ENCODE assay signal across 17 cellular contexts in genomic region chr18:48785686-48786470, GRCh38.
DNase-seq lines count a peak whose midpoint lies in the region; ATAC-seq, FAIRE-seq and TF ChIP-seq lines count a peak whose summit lies in the region.
"Had no signal": no experiment of that assay in that cellular context is flagged by ENCODE, and none has a peak within 500 bp of the region (broad histone marks: within the 10 kb centered on the region; RNA-seq: fewer than 3 reads in every experiment).

No MANE protein-coding gene starts in this region.

- TF ChIP-seq CTCF in right lobe of liver (IDR thresholded peaks at IDR 0.05) (no peak), HepG2 (CRISPR knock-in tag; IDR thresholded peaks at IDR 0.05) (no peak), RWPE2 (IDR thresholded peaks at IDR 0.05; ENCODE audit: poor library complexity, severe bottlenecking) (no peak), GM13977 (IDR thresholded peaks at IDR 0.05; ENCODE audit: extremely low read depth, insufficient read depth, missing control alignments) (no peak), neural progenitor cell (IDR thresholded peaks at IDR 0.05) (no peak)

- no peaks in the 10 kb centered on the region for H3K36me3 Mint-ChIP-seq in memory B cell
- peaks cover 9% of the 10 kb centered on the region for H3K36me3 Mint-ChIP-seq in neural progenitor cell

- H3K27ac Mint-ChIP-seq in memory B cell (peak overlapping the region; percentile 80), neural progenitor cell (no peak overlapping the region)

- H3F3A ChIP-seq in neural progenitor cell (ENCODE audit: low read depth), result no peaks in the 10 kb centered on the region

- ATAC-seq in right lobe of liver, result no peak
- ATAC-seq in HepG2, result no peak
- ATAC-seq in RWPE2 (ENCODE audit: low read depth), result no peak
- ATAC-seq in memory B cell (ENCODE audit: low read depth), result no peak
- ATAC-seq in GM21447 (IDR thresholded peaks at IDR 0.05; ENCODE audit: unreplicated experiment), result no peak

- POLR2A ChIA-PET in HepG2 (lab: Yijun Ruan, JAX), result no interaction called here

- H2AFZ ChIP-seq in HepG2 (ENCODE audit: low read length) (no peak overlapping the region), neural progenitor cell (replicated peaks) (no peak overlapping the region)
- H2AFZ ChIP-seq: GM23248 had no signal

- TF ChIP-seq EP300 in HepG2 (IDR thresholded peaks at IDR 0.05; ENCODE audit: low read depth in 2 of 2, low read length in 2 of 2) (no peak), HepG2 (CRISPR knock-in tag; IDR thresholded peaks at IDR 0.05; ENCODE audit: borderline replicate concordance) (no peak)

- H3K9me3 ChIP-seq in right lobe of liver (no peaks in the 10 kb centered on the region), HepG2 (ENCODE audit: low read length) (no peaks in the 10 kb centered on the region), RWPE2 (ENCODE audit: severe bottlenecking) (no peaks in the 10 kb centered on the region), neural progenitor cell (ENCODE audit: low read depth) (no peaks in the 10 kb centered on the region)

- H3K4me1 ChIP-seq in right lobe of liver (peaks cover 0 to 34% (median 8%) of the 10 kb centered on the region in 4 donors), HepG2 (ENCODE audit: insufficient read depth, low read length) (peaks cover 19% of the 10 kb centered on the region), RWPE2 (ENCODE audit: insufficient read depth, poor library complexity, severe bottlenecking) (no peaks in the 10 kb centered on the region), neural progenitor cell (peaks cover 20% of the 10 kb centered on the region)

- H3K4me3 Mint-ChIP-seq in memory B cell (no peak overlapping the region), neural progenitor cell (no peak overlapping the region)

- no peak overlapping the region for H3K4me2 ChIP-seq in HepG2 (ENCODE audit: low read depth, low read length)
- no peak overlapping the region for H3K4me2 ChIP-seq in neural progenitor cell

- H3K36me3 ChIP-seq in right lobe of liver (peaks cover 0 to 2% (median 0%) of the 10 kb centered on the region in 4 donors), HepG2 (replicated peaks in 1 of 2; ENCODE audit: control insufficient read depth in 1 of 2, insufficient read depth in 2 of 2, low read length in 2 of 2) (peaks cover 0 to 44% of the 10 kb centered on the region in 2 experiments; a peak in 3 of 5 replicates), RWPE2 (ENCODE audit: low read depth) (no peaks in the 10 kb centered on the region; the same call in none of the 2 replicates), neural progenitor cell (no peaks in the 10 kb centered on the region)

- no peak for TF ChIP-seq RAD21 in HepG2 (CRISPR knock-in tag; IDR thresholded peaks at IDR 0.05)

- H3K27ac ChIP-seq in right lobe of liver, result no peak overlapping the region
- no peak overlapping the region for H3K27ac ChIP-seq in HepG2 (ENCODE audit: extremely low read length, insufficient read depth, low read length)
- H3K27ac ChIP-seq in RWPE2 (ENCODE audit: poor library complexity, severe bottlenecking), result no peak overlapping the region
- no peak overlapping the region for H3K27ac ChIP-seq in neural progenitor cell
- H3K27ac ChIP-seq: GM23248 had no signal

- H3K9ac ChIP-seq in HepG2 (ENCODE audit: insufficient read depth, low read depth, low read length) (no peak overlapping the region), neural progenitor cell (no peak overlapping the region)
- H3K9ac ChIP-seq: GM23248 had no signal

- no peak for FAIRE-seq in HepG2 (lab: Jason Lieb, UNC)
- FAIRE-seq: islet of Langerhans had no signal

- H4K20me1 ChIP-seq in HepG2 (ENCODE audit: insufficient read depth, low read length), result no peaks in the 10 kb centered on the region
- peaks cover 5% of the 10 kb centered on the region for H4K20me1 ChIP-seq in neural progenitor cell (ENCODE audit: low read depth)

- H3K4me1 Mint-ChIP-seq in memory B cell (peaks cover 29% of the 10 kb centered on the region), neural progenitor cell (peaks cover 50% of the 10 kb centered on the region)

- WGBS in right lobe of liver (ENCODE audit: insufficient coverage, low coverage, low lambda C conversion rate, missing lambda C conversion rate), result 76% methylated on average over 3 of the region's 13 CpGs
- 93% methylated on average over 8 of the region's 13 CpGs for WGBS in HepG2 (ENCODE audit: low lambda C conversion rate)

- in situ Hi-C loops in HepG2 (cut with HindIII; ENCODE audit: extremely low pct_ligation_motif_present, low pct_unique_long_range_greater_than_20kb) (no loop called here), GM13977 (cut with MboI; ENCODE audit: low pct_unique_long_range_greater_than_20kb, low sequenced_read_pairs, unreplicated experiment) (no loop called here)

- CTCF ChIA-PET in HepG2 (lab: Yijun Ruan, JAX; ENCODE audit: low intra/inter-chr PET ratio, low total read pairs), result no interaction called here

- H3K27me3 ChIP-seq in right lobe of liver, result no peaks in the 10 kb centered on the region
- H3K27me3 ChIP-seq in HepG2 (ENCODE audit: control insufficient read depth in 1 of 2, insufficient read depth in 2 of 2, low read length in 2 of 2), result no peaks in the 10 kb centered on the region
- no peaks in the 10 kb centered on the region for H3K27me3 ChIP-seq in RWPE2 (ENCODE audit: insufficient read depth, poor library complexity, severe bottlenecking)
- no peaks in the 10 kb centered on the region for H3K27me3 ChIP-seq in neural progenitor cell

- H3K4me3 ChIP-seq in right lobe of liver (no peak overlapping the region), HepG2 (replicated peaks in 1 of 3; ENCODE audit: insufficient read depth in 1 of 3, low read depth in 2 of 3, low read length in 3 of 3) (no peak overlapping the region), RWPE2 (ENCODE audit: severe bottlenecking) (no peak overlapping the region), neural progenitor cell (no peak overlapping the region)
- H3K4me3 ChIP-seq: GM23248, skin epidermis had no signal

- BruUV-seq in HepG2 (replicated peaks; lab: Mats Ljungman, UMichigan), result no TSS peak

- TF ChIP-seq POLR2A in right lobe of liver (IDR thresholded peaks at IDR 0.05) (no peak), HepG2 (IDR thresholded peaks at IDR 0.05; ENCODE audit: insufficient read depth in 1 of 2, low read depth in 2 of 2, low read length in 2 of 2) (no peak)

- intact Hi-C loops in right lobe of liver (cut with DNase I) (loop anchor here (10.0 kb wide), 2 partner anchors 149 to 159 kb away; no protein-coding TSS in a partner anchor), HepG2 (cut with micrococcal nuclease; ENCODE audit: unreplicated experiment) (loop anchor here (10.0 kb wide), 1 partner anchor 111 kb away; no protein-coding TSS in a partner anchor)

- no peaks in the 10 kb centered on the region for H3K79me2 ChIP-seq in HepG2 (ENCODE audit: insufficient read depth, low read length)
- no peaks in the 10 kb centered on the region for H3K79me2 ChIP-seq in neural progenitor cell (ENCODE audit: low read depth)

- DNase-seq in right lobe of liver, result peak; percentile 15 to 21 (median 20)
- no peak for DNase-seq in HepG2 (ENCODE audit: low spot score)
- peak; percentile 37 for DNase-seq in RWPE2 (ENCODE audit: low spot score)
- DNase-seq in memory B cell (ENCODE audit: low spot score in 2 of 2), result no peak
- no peak for DNase-seq in GM13977 (ENCODE audit: low spot score)
- no peak for DNase-seq in activated T-cell treated with anti-CD3 and anti-CD28 coated beads for 4 hours
- no peak for DNase-seq in neural progenitor cell (ENCODE audit: low spot score)
- DNase-seq: activated CD8-positive, alpha-beta memory T cell treated with anti-CD3 and anti-CD28 coated beads for 24 hours; activated gamma-delta T cell treated with Interleukin-2 at 50 U/mL for 16 hours; GM23248; Kasumi-1; NCI-H1694 treated with DMSO at 0.1 percent for 48 hours; NCI-H446 treated with DMSO at 0.1 percent for 48 hours; occipital lobe had no signal

- H3K27me3 Mint-ChIP-seq in memory B cell (no peaks in the 10 kb centered on the region), neural progenitor cell (ENCODE audit: insufficient read depth, low read depth) (peaks cover 3% of the 10 kb centered on the region)

- H3K9me3 Mint-ChIP-seq in memory B cell (no peaks in the 10 kb centered on the region), neural progenitor cell (no peaks in the 10 kb centered on the region)

TF ChIP-seq in HepG2, 621 proteins besides CTCF, POLR2A, EP300 and RAD21 (continues in another document):
- TF ChIP-seq NONO (IDR thresholded peaks at IDR 0.05) (no peak), NONO (CRISPR knock-in tag; conservative IDR thresholded peaks at IDR 0.05) (no peak), ZNF235 (CRISPR knock-in tag; IDR thresholded peaks at IDR 0.05; ENCODE audit: borderline replicate concordance) (no peak), NR2C2 (CRISPR knock-in tag; IDR thresholded peaks at IDR 0.05; ENCODE audit: borderline replicate concordance) (no peak), ZNF570 (CRISPR knock-in tag; IDR thresholded peaks at IDR 0.05; ENCODE audit: borderline replicate concordance) (no peak), ZNF770 (CRISPR knock-in tag; IDR thresholded peaks at IDR 0.05) (no peak), ZNF841 (CRISPR knock-in tag; IDR thresholded peaks at IDR 0.05; ENCODE audit: borderline replicate concordance) (no peak)

Comparison
In these comparisons a context has a peak if more than half of its experiments do, and no peak if none do; other contexts are left out.
1. DNase-seq: peak in right lobe of liver (3 of 3) and RWPE2 (single experiment); none in HepG2 (single experiment), memory B cell (0 of 2), GM13977 (single experiment), activated T-cell treated with anti-CD3 and anti-CD28 coated beads for 4 hours (single experiment) and neural progenitor cell (single experiment).